ENCODE assay signal across 8 cellular contexts in genomic region chr22:20393705-20394476, GRCh38. TPM values are rescaled to one million over a fixed set of nuclear protein-coding genes. Genes with fewer than 3 reads are reported as not detected.
A peak's percentile ranks its signal among the peaks of the same experiment; 100 is the strongest.
DNase-seq lines count a peak whose midpoint lies in the region; ATAC-seq, FAIRE-seq and TF ChIP-seq lines count a peak whose summit lies in the region.

TSS of gene ZNF74 (plus strand) at chr22:20394151. CDS start at chr22:20394629, 478 bp downstream.

- H3K4me1 ChIP-seq in DOHH2 (ENCODE audit: control insufficient read depth, low read length): no peaks in the 10 kb centered on the region
- H3K4me1 ChIP-seq in H9 (ENCODE audit: insufficient read depth, low read length): peaks cover 8% of the 10 kb centered on the region; the same call in 1 of the 2 replicates
- H3K4me1 ChIP-seq in adipocyte (ENCODE audit: control insufficient read depth, insufficient read depth, low read length): peaks cover 23% of the 10 kb centered on the region
- peaks cover 0 to 10% (median 9%) of the 10 kb centered on the region in 3 donors for H3K4me1 ChIP-seq in pancreas
- peaks cover 11 to 24% of the 10 kb centered on the region in 2 donors for H3K4me1 ChIP-seq in thyroid gland

- H3K27ac ChIP-seq in DOHH2 (ENCODE audit: low read depth, low read length): no peak within 1 kb of the TSS
- H3K27ac ChIP-seq in H9 (ENCODE audit: insufficient read length, low read depth, low read length): no peak within 1 kb of the TSS
- H3K27ac ChIP-seq in pancreas: peak within 1 kb of the TSS; percentile 9 to 72 (median 55)
- peak within 1 kb of the TSS; percentile 39 to 74 (median 44) for H3K27ac ChIP-seq in thyroid gland

- TF ChIP-seq POLR2A in thyroid gland (IDR thresholded peaks at IDR 0.05): peak in 1 of 2 donors; percentile 78

- no peaks in the 10 kb centered on the region for H3K36me3 ChIP-seq in DOHH2 (ENCODE audit: control insufficient read depth, low read length)
- H3K36me3 ChIP-seq in adipocyte (ENCODE audit: control insufficient read depth, insufficient read depth, low read length, severe bottlenecking): no peaks in the 10 kb centered on the region
- no peaks in the 10 kb centered on the region for H3K36me3 ChIP-seq in pancreas
- no peaks in the 10 kb centered on the region for H3K36me3 ChIP-seq in thyroid gland

- H3K4me1 Mint-ChIP-seq in H9 (peaks cover 20 to 22% of the 10 kb centered on the region in 2 experiments), T-cell (peaks cover 35 to 39% (median 39%) of the 10 kb centered on the region in 3 donors)

- intact Hi-C loops in cardiac septum (cut with DNase I): no loop called here
- intact Hi-C loops in pancreas (cut with DNase I): no loop called here
- intact Hi-C loops in thyroid gland (cut with DNase I): no loop called here

- H3K27ac Mint-ChIP-seq in H9 (peak within 1 kb of the TSS in 2 of 3 experiments; percentile 87 to 98; a peak in 5 of 7 replicates), T-cell (peak within 1 kb of the TSS; percentile 93 to 95)

- H2BK12ac ChIP-seq in H9 (ENCODE audit: insufficient read length, low read depth, low read length): no peak within 1 kb of the TSS

- H4K20me1 ChIP-seq in DOHH2 (ENCODE audit: control insufficient read depth, insufficient read depth, low read depth, low read length) (0 out of 2 replicates have a peak, but pooled peaks cover 3% of the 10 kb centered on the region), H9 (ENCODE audit: control insufficient read depth, insufficient read depth, insufficient read length) (no peaks in the 10 kb centered on the region)

- H2AFZ ChIP-seq in H9 (ENCODE audit: low read length): no peak within 1 kb of the TSS

- peaks cover 4% of the 10 kb centered on the region for H3K23me2 ChIP-seq in H9 (ENCODE audit: insufficient read length, low read depth, low read length, poor library complexity, severe bottlenecking)

- H4K8ac ChIP-seq in H9 (replicated peaks; ENCODE audit: insufficient read length, low read depth, low read length): no peak within 1 kb of the TSS

- POLR2A ChIA-PET in T-cell (lab: Charles Lee): interaction anchor here in 1 of 2 donors (0.5 to 0.6 kb wide), 3 partner anchors 16 to 466 kb away, joined by 3 to 10 read pairs (median 5); partner anchors contain the start of gene TRMT2A

- H3K18ac ChIP-seq in H9 (ENCODE audit: insufficient read length, low read depth, low read length): peak within 1 kb of the TSS; percentile 69

- no peak within 1 kb of the TSS for H3K23ac ChIP-seq in H9 (ENCODE audit: insufficient read length, low read depth, low read length)

- no CpG with 5 or more reads among the region's 71 CpGs for WGBS in H9 (ENCODE audit: extremely low coverage, insufficient read length, low lambda C conversion rate)
- WGBS in pancreas, 2 donors: 1% methylated on average over 67 to 71 of the region's 71 CpGs
- 2 to 12% methylated on average over 17 to 27 of the region's 71 CpGs for WGBS in thyroid gland, 2 donors

- peak within 1 kb of the TSS; percentile 28 for H3K4me3 ChIP-seq in DOHH2 (ENCODE audit: low read length)
- peak within 1 kb of the TSS; percentile 87 for H3K4me3 ChIP-seq in adipocyte (ENCODE audit: low read length)
- peak within 1 kb of the TSS; percentile 55 to 91 (median 88) for H3K4me3 ChIP-seq in pancreas
- peak within 1 kb of the TSS; percentile 39 to 57 (median 51) for H3K4me3 ChIP-seq in thyroid gland (replicated peaks in 1 of 3)

- no peak within 1 kb of the TSS for H2BK20ac ChIP-seq in H9 (ENCODE audit: low read depth, low read length, poor library complexity, severe bottlenecking)

- no peak within 1 kb of the TSS for H4K91ac ChIP-seq in H9 (ENCODE audit: insufficient read length, low read depth, low read length)

- peak within 1 kb of the TSS; percentile 72 for H3K9ac ChIP-seq in H9 (ENCODE audit: extremely low read depth, insufficient read length, low read length)
- peak within 1 kb of the TSS; percentile 88 for H3K9ac ChIP-seq in adipocyte (ENCODE audit: low read length)

- H3K4ac ChIP-seq in H9 (ENCODE audit: low read depth, low read length): no peak within 1 kb of the TSS

- TF ChIP-seq CTCF in DOHH2 (IDR thresholded peaks at IDR 0.05; ENCODE audit: low read depth, low read length, poor library complexity, severe bottlenecking) (no peak), H9 (conservative IDR thresholded peaks at IDR 0.05) (no peak), pancreas (IDR thresholded peaks at IDR 0.05) (no peak), thyroid gland (IDR thresholded peaks at IDR 0.05) (peak in 3 of 6 experiments; percentile 4 to 21 (median 7))

- H3K4me2 ChIP-seq in DOHH2 (ENCODE audit: low read length) (peak within 1 kb of the TSS; percentile 51), H9 (ENCODE audit: insufficient read depth, insufficient read length, low read length) (peak within 1 kb of the TSS; percentile 60)

- DNase-seq in H9 (peak; percentile 94), NCI-H1105 (lab: John Stamatoyannopoulos, UW) (peak; percentile 86), T-cell (peak; percentile 70 to 91 (median 84)), adipocyte (ENCODE audit: low read depth) (peak; percentile 96), cardiac septum (ENCODE audit: low spot score) (peak; percentile 93), pancreas (peak; percentile 85 to 97 (median 89)), thyroid gland (peak; percentile 90 to 93)

- no peaks in the 10 kb centered on the region for H3K9me3 Mint-ChIP-seq in H9
- H3K9me3 Mint-ChIP-seq in T-cell: peaks cover 0 to 5% (median 4%) of the 10 kb centered on the region in 3 donors

- ATAC-seq in T-cell (replicated peaks in 1 of 4) (peak; percentile 97 to 98 (median 98)), pancreas (peak; percentile 96 to 99 (median 98))

- no peak within 1 kb of the TSS for H2BK5ac ChIP-seq in H9 (ENCODE audit: insufficient read length, low read length)

- FAIRE-seq in pancreas (lab: Jason Lieb, UNC): no peak

- H3K27me3 ChIP-seq in DOHH2 (ENCODE audit: control insufficient read depth, low read length) (peaks cover 41% of the 10 kb centered on the region), H9 (ENCODE audit: insufficient read depth, low read length) (no peaks in the 10 kb centered on the region), adipocyte (replicated peaks; ENCODE audit: control insufficient read depth, insufficient read depth, low read length) (peaks cover 3% of the 10 kb centered on the region), pancreas (no peaks in the 10 kb centered on the region), thyroid gland (no peaks in the 10 kb centered on the region)

- CTCF ChIA-PET in T-cell (lab: Charles Lee): no interaction called here

- no peaks in the 10 kb centered on the region for H3K79me2 ChIP-seq in DOHH2 (ENCODE audit: control insufficient read depth, low read length)
- H3K79me2 ChIP-seq in H9 (ENCODE audit: insufficient read depth, low read length): peaks cover 7% of the 10 kb centered on the region; the same call in 1 of the 2 replicates

- no peaks in the 10 kb centered on the region for H3K9me2 ChIP-seq in DOHH2 (replicated peaks; ENCODE audit: control insufficient read depth, low read length)

- no peak within 1 kb of the TSS for H2AK5ac ChIP-seq in H9 (ENCODE audit: insufficient read length, low read length)

- H3K9me3 ChIP-seq in DOHH2 (ENCODE audit: control insufficient read depth, insufficient read depth, low read length) (no peaks in the 10 kb centered on the region), H9 (ENCODE audit: control insufficient read depth, low read depth, low read length) (no peaks in the 10 kb centered on the region), adipocyte (ENCODE audit: control insufficient read depth, low read length) (no peaks in the 10 kb centered on the region), pancreas (no peaks in the 10 kb centered on the region), thyroid gland (no peaks in the 10 kb centered on the region)

- H3T11ph ChIP-seq in H9 (ENCODE audit: low read length): no peak within 1 kb of the TSS

- no peaks in the 10 kb centered on the region for H3F3A ChIP-seq in DOHH2 (ENCODE audit: control insufficient read depth, insufficient read depth)

- H3K4me3 Mint-ChIP-seq in H9 (peak within 1 kb of the TSS; percentile 84 to 94), T-cell (peak within 1 kb of the TSS; percentile 82 to 90 (median 89))

- H2BK15ac ChIP-seq in H9 (ENCODE audit: low read depth, low read length): no peak within 1 kb of the TSS

- no peaks in the 10 kb centered on the region for H3K79me1 ChIP-seq in H9 (ENCODE audit: insufficient read depth, low read depth, low read length, poor library complexity, severe bottlenecking)

- H4K5ac ChIP-seq in H9 (ENCODE audit: insufficient read length, low read depth, low read length): no peak within 1 kb of the TSS

- peaks cover 5 to 20% (median 11%) of the 10 kb centered on the region in 3 experiments; a peak in 6 of 7 replicates for H3K36me3 Mint-ChIP-seq in H9 (ENCODE audit: insufficient read depth in 1 of 3, low read depth in 3 of 3)
- H3K36me3 Mint-ChIP-seq in T-cell: peaks cover 4% of the 10 kb centered on the region

- no peak within 1 kb of the TSS for H2BK120ac ChIP-seq in H9 (ENCODE audit: low read depth, low read length, poor library complexity, severe bottlenecking)

- H3K56ac ChIP-seq in H9 (ENCODE audit: insufficient read length, low read depth, low read length): no peak within 1 kb of the TSS

- H3K27me3 Mint-ChIP-seq in H9 (ENCODE audit: low read depth) (peaks cover 8% of the 10 kb centered on the region), T-cell (no peaks in the 10 kb centered on the region)

- peak within 1 kb of the TSS; percentile 86 for H3K14ac ChIP-seq in H9 (ENCODE audit: insufficient read depth, low read length)

RNA-seq across cellular contexts. Expression of gene ZNF74, which starts in this region (rescaled TPM):
- total RNA-seq in H9 (2021): 29.8 and 34.3 TPM in 2 replicates
- total RNA-seq in T-cell: 10 to 100 TPM in 3 of 5 donors, 1 to 10 TPM in 2; 6.8 to 19.7 (median 17.3) TPM
- 4.9 TPM for total RNA-seq in cardiac septum
- 1 to 10 TPM; 5.0 to 9.1 (median 6.4) TPM for total RNA-seq in pancreas
- 1 to 10 TPM; 5.2 to 5.4 TPM for polyA plus RNA-seq in pancreas
- 10 to 100 TPM in 3 of 4 donors, 1 to 10 TPM in 1; 9.8 to 15.0 (median 12.0) TPM for total RNA-seq in thyroid gland

Comparison
In these comparisons a context has a peak if more than half of its experiments do, and no peak if none do; other contexts are left out.
1. H3K27ac ChIP-seq: peak in pancreas (4 of 4) and thyroid gland (3 of 3); none in DOHH2 (single experiment) and H9 (single experiment).
2. H3K4me3 ChIP-seq: peak in every context shown above with its lines; median percentile 88 in pancreas; 87 in adipocyte; 51 in thyroid gland; 28 in DOHH2.
3. Peak in every context shown above with its lines, with median percentiles within 50 percentile points of each other: DNase-seq.